ENCODE assay signal across 8 cellular contexts in genomic region chr1:118940957-118941356, GRCh38. TPM values are rescaled to one million over a fixed set of nuclear protein-coding genes. Genes with fewer than 3 reads are reported as not detected.
"Had no signal": no experiment of that assay in that cellular context is flagged by ENCODE, and none has a peak within 500 bp of the region (broad histone marks: within the 10 kb centered on the region; RNA-seq: fewer than 3 reads in every experiment).

No MANE protein-coding gene starts in this region.

- H3K27ac ChIP-seq: HL-60, KMS-11 had no signal

- H3K4me3 ChIP-seq: K562 had no signal

- ATAC-seq: HepG2, K562 had no signal

- DNase-seq: IMR-90, KBM-7, KG1 had no signal

RNA-seq across cellular contexts. Expression of gene TBX15, which starts 47.2 kb away (rescaled TPM):
- total RNA-seq: IMR-90 had no signal
- polyA plus RNA-seq: IgD-negative memory B cell, IMR-90 had no signal
